ENCODE assay signal across 2 cellular contexts in genomic region chr5:111375645-111376044, GRCh38.
A peak's percentile ranks its signal among the peaks of the same experiment; 100 is the strongest.
TF ChIP-seq lines count a peak whose summit lies in the region.

No MANE protein-coding gene starts in this region.

TF ChIP-seq in A549, 52 proteins besides CTCF, POLR2A, EP300 and RAD21:
- peak; percentile 69; the same call in 1 of the 2 replicates for TF ChIP-seq NFE2L2 (conservative IDR thresholded peaks at IDR 0.05; ENCODE audit: low read length)
- no peak for TF ChIP-seq TFCP2L1 (CRISPR knock-in tag; IDR thresholded peaks at IDR 0.05)
- TF ChIP-seq MAFK (IDR thresholded peaks at IDR 0.05; ENCODE audit: partially characterized antibody), result peak; percentile 17
TF ChIP-seq in A549: peak in this region for 2.

TF ChIP-seq in K562, 482 proteins besides CTCF, POLR2A, EP300 and RAD21 (continued from another document):
- TF ChIP-seq NFE2 (IDR thresholded peaks at IDR 0.05; ENCODE audit: low read depth) (0 out of 2 replicates have a peak, but pooled peaks have one; percentile 8), C11orf30 (IDR thresholded peaks at IDR 0.05; ENCODE audit: low read depth) (0 out of 2 replicates have a peak, but pooled peaks have one; percentile 19), THRA (IDR thresholded peaks at IDR 0.05) (no peak), MAFG (tag; conservative IDR thresholded peaks at IDR 0.05) (peak; percentile 42; the same call in 1 of the 2 replicates)
